ENCODE assay signal across 19 cellular contexts in genomic region chr7:130650616-130651015, GRCh38. TPM values are rescaled to one million over a fixed set of nuclear protein-coding genes. Genes with fewer than 3 reads are reported as not detected.
"Had no signal": no experiment of that assay in that cellular context is flagged by ENCODE, and none has a peak within 500 bp of the region (broad histone marks: within the 10 kb centered on the region; RNA-seq: fewer than 3 reads in every experiment).

No MANE protein-coding gene starts in this region.

- H3K36me3 ChIP-seq: colonic mucosa, uterus had no signal

- H3K27ac ChIP-seq: cardiac muscle cell, colonic mucosa, left ventricle myocardium inferior, tibial artery, uterus had no signal

- H3K4me3 ChIP-seq: cardiac muscle cell, colonic mucosa, left ventricle myocardium inferior, mucosa of descending colon, tibial artery, uterus had no signal

- DNase-seq: activated CD4-positive, CD25-positive, alpha-beta regulatory T cell; activated effector memory CD4-positive, alpha-beta T cell treated with Interleukin-2 at 50 U/mL for 16 hours; activated naive CD4-positive, alpha-beta T cell treated with anti-CD3 and anti-CD28 coated beads, Interleukin-2, amount 50 U/mL, for 16 hours; activated T-cell treated with anti-CD3 and anti-CD28 coated beads for 4 hours; colonic mucosa; hypothalamus; left ventricle myocardium inferior; mucosa of descending colon; stimulated activated naive B cell treated with anti-CD40 and anti-IgM and Interleukin-4, amounts not matched to agents 10 μg/mL and 1 μg/mL and 100 μg/mL, for 72 hours; tibial artery; uterus had no signal

- H3K9me3 ChIP-seq: colonic mucosa, left ventricle myocardium inferior, mucosa of descending colon, tibial artery, uterus had no signal

- H3K4me1 ChIP-seq: colonic mucosa, tibial artery, uterus had no signal

- ATAC-seq: mucosa of descending colon; natural killer cell treated with Interleukin-12 subunit alpha and Interleukin-12 subunit beta and Interleukin-15 and Interleukin-18, amount 100 ng/mL, for 72 hours; stimulated activated naive B cell treated with anti-CD40 and anti-IgM and Interleukin-4, amounts not matched to agents 10 μg/mL and 1 μg/mL and 100 μg/mL, for 72 hours had no signal

- H3K27me3 ChIP-seq: cardiac muscle cell, colonic mucosa, tibial artery, uterus had no signal

RNA-seq across cellular contexts. Expression of gene TSGA13, which starts 35.7 kb away (rescaled TPM):
- total RNA-seq: cardiac muscle cell; colonic mucosa; glomerular endothelial cell; kidney epithelial cell; left ventricle myocardium inferior; mucosa of descending colon; natural killer cell treated with Interleukin-12 subunit alpha and Interleukin-12 subunit beta and Interleukin-15 and Interleukin-18, amount 100 ng/mL, for 72 hours; renal cortical epithelial cell; T-helper 2 cell treated with Interferon-gamma antibody and Interleukin-4, amounts not matched to agents 100 ng/mL and 5 ng/mL, for 36 hours had no signal
- polyA plus RNA-seq: adipose tissue, cardiac muscle cell, esophagus had no signal
